15 cellular contexts compared by ENCODE assay signal in genomic region chr9:75903785-75904360, GRCh38. TPM values are rescaled to one million over a fixed set of nuclear protein-coding genes. Genes with fewer than 3 reads are reported as not detected.
DNase-seq lines count a peak whose midpoint lies in the region; ATAC-seq, FAIRE-seq and TF ChIP-seq lines count a peak whose summit lies in the region.
"Had no signal": no experiment of that assay in that cellular context is flagged by ENCODE, and none has a peak within 500 bp of the region (broad histone marks: within the 10 kb centered on the region; RNA-seq: fewer than 3 reads in every experiment).

No MANE protein-coding gene starts in this region.

- CTCF ChIA-PET in activated CD4-positive, alpha-beta T cell treated with anti-CD3 and anti-CD28 coated beads for 36 hours (lab: Charles Lee), result interaction anchor here (0.7 to 1.2 kb wide), 2 partner anchors 11 to 644 kb away, joined by 3 read pairs; no protein-coding TSS in a partner anchor
- CTCF ChIA-PET in PC-9 (lab: Charles Lee), result no interaction called here

- H3F3A ChIP-seq in PC-9 (ENCODE audit: insufficient read depth, low read depth), result peaks cover 10% of the 10 kb centered on the region

- BruUV-seq in PC-9 (replicated peaks; lab: Mats Ljungman, UMichigan), result no TSS peak

- no peaks in the 10 kb centered on the region for H3K9me3 ChIP-seq in PC-9 (ENCODE audit: insufficient read depth, low read depth)
- H3K9me3 ChIP-seq: tibial artery had no signal

- POLR2A ChIA-PET in activated CD4-positive, alpha-beta T cell treated with anti-CD3 and anti-CD28 coated beads for 36 hours (lab: Charles Lee), result no interaction called here
- POLR2A ChIA-PET in PC-9 (lab: Charles Lee; ENCODE audit: unreplicated experiment), result interaction anchor here (0.7 kb wide), 2 partner anchors 29 to 43 kb away, joined by 4 to 6 read pairs; no protein-coding TSS in a partner anchor

- no peaks in the 10 kb centered on the region; the same call in 1 of the 2 replicates for H3K9me2 ChIP-seq in PC-9 (ENCODE audit: insufficient read depth)

- TF ChIP-seq CTCF in PC-9 (conservative IDR thresholded peaks at IDR 0.05) (no peak), epithelial cell of proximal tubule (conservative IDR thresholded peaks at IDR 0.05; ENCODE audit: low read depth, low read length) (no peak)

- H3K9me3 Mint-ChIP-seq in activated CD4-positive, alpha-beta T cell treated with anti-CD3 and anti-CD28 coated beads for 36 hours (ENCODE audit: low read depth), result peaks cover 3% of the 10 kb centered on the region

- no peaks in the 10 kb centered on the region for H4K20me1 ChIP-seq in PC-9 (ENCODE audit: insufficient read depth)

- no peaks in the 10 kb centered on the region for H3K27me3 Mint-ChIP-seq in activated CD4-positive, alpha-beta T cell treated with anti-CD3 and anti-CD28 coated beads for 36 hours

- peak overlapping the region; percentile 92 for H3K27ac ChIP-seq in PC-9
- H3K27ac ChIP-seq: tibial artery had no signal

- no peak overlapping the region for H2AFZ ChIP-seq in PC-9

- no peaks in the 10 kb centered on the region for H3K36me3 ChIP-seq in PC-9 (ENCODE audit: low read depth)
- H3K36me3 ChIP-seq: tibial artery had no signal

- TF ChIP-seq POLR2A in GM12892 (IDR thresholded peaks at IDR 0.05; ENCODE audit: low read depth, low read length), result no peak

- peak overlapping the region; percentile 70 for H3K4me2 ChIP-seq in PC-9

- no peak for FAIRE-seq in GM12892 (lab: Jason Lieb, UNC)
- FAIRE-seq: A204.1, GM12878 had no signal

- intact Hi-C loops in activated CD4-positive, alpha-beta T cell treated with anti-CD3 and anti-CD28 coated beads for 36 hours (cut with DNase I, micrococcal nuclease), result no loop called here
- intact Hi-C loops in PC-9 (cut with micrococcal nuclease; ENCODE audit: unreplicated experiment), result no loop called here

- H3K4me3 Mint-ChIP-seq in activated CD4-positive, alpha-beta T cell treated with anti-CD3 and anti-CD28 coated beads for 36 hours, result no peak overlapping the region

- peaks cover 28% of the 10 kb centered on the region for H3K4me1 ChIP-seq in PC-9 (replicated peaks; ENCODE audit: insufficient read depth)

- H3K27me3 ChIP-seq in PC-9 (ENCODE audit: insufficient read depth, low read depth), result no peaks in the 10 kb centered on the region
- H3K27me3 ChIP-seq: tibial artery had no signal

- peak; percentile 47 for DNase-seq in activated CD4-positive, alpha-beta T cell treated with anti-CD3 and anti-CD28 coated beads for 36 hours
- no peak for DNase-seq in activated CD4-positive, alpha-beta T cell treated with anti-CD3 and anti-CD28 coated beads, Interleukin-2, amount 50 U/mL, for 4 hours
- DNase-seq in PC-9 (peak; percentile 69 to 96), epithelial cell of proximal tubule (ENCODE audit: low read depth) (peak; percentile 68), renal cortical epithelial cell (ENCODE audit: low read depth) (peak; percentile 87), GM12892 (ENCODE audit: insufficient read length) (no peak), NCI-H2029 treated with DMSO at 0.1 percent for 48 hours (lab: John Stamatoyannopoulos, UW) (no peak), DMS79 (lab: John Stamatoyannopoulos, UW) (no peak)
- DNase-seq: activated CD8-positive, alpha-beta memory T cell treated with anti-CD3 and anti-CD28 coated beads for 24 hours; DMS 273 treated with DMSO at 0.1 percent for 48 hours; NCI-H2107; right cardiac atrium had no signal

- peak; percentile 89 for ATAC-seq in activated CD4-positive, alpha-beta T cell treated with anti-CD3 and anti-CD28 coated beads for 36 hours
- ATAC-seq: GM12878, right cardiac atrium had no signal

- peaks cover 4% of the 10 kb centered on the region for H3K36me3 Mint-ChIP-seq in activated CD4-positive, alpha-beta T cell treated with anti-CD3 and anti-CD28 coated beads for 36 hours (ENCODE audit: low read depth)

- no peak overlapping the region for H3K27ac Mint-ChIP-seq in activated CD4-positive, alpha-beta T cell treated with anti-CD3 and anti-CD28 coated beads for 36 hours

- H3K79me2 ChIP-seq in PC-9 (ENCODE audit: low read depth), result peaks cover 58% of the 10 kb centered on the region

- H3K4me3 ChIP-seq in PC-9 (peak overlapping the region; percentile 38), epithelial cell of proximal tubule (ENCODE audit: low read depth, low read length) (no peak overlapping the region)
- H3K4me3 ChIP-seq: GM12878, tibial artery had no signal

- peaks cover 25% of the 10 kb centered on the region for H3K4me1 Mint-ChIP-seq in activated CD4-positive, alpha-beta T cell treated with anti-CD3 and anti-CD28 coated beads for 36 hours

RNA-seq across cellular contexts. Expression of gene PCSK5, which starts 13.4 kb away (rescaled TPM):
- total RNA-seq in activated CD4-positive, alpha-beta T cell treated with anti-CD3 and anti-CD28 coated beads for 36 hours, result 1 to 10 TPM; 3.0 to 3.1 TPM
- total RNA-seq in PC-9 (2021), result 8.2 and 9.8 TPM in 2 replicates
- total RNA-seq in epithelial cell of proximal tubule, result 14.6 and 23.2 TPM in 2 replicates
- total RNA-seq in renal cortical epithelial cell, result 28.8 and 57.4 TPM in 2 replicates
- polyA plus RNA-seq in GM12892 (2012; ENCODE audit: missing spikeins), result 0.06 TPM

Comparison
In these comparisons a context has a peak if more than half of its experiments do, and no peak if none do; other contexts are left out.
1. DNase-seq: peak in activated CD4-positive, alpha-beta T cell treated with anti-CD3 and anti-CD28 coated beads for 36 hours (single experiment), PC-9 (2 of 2), epithelial cell of proximal tubule (single experiment) and renal cortical epithelial cell (single experiment); none in activated CD4-positive, alpha-beta T cell treated with anti-CD3 and anti-CD28 coated beads, Interleukin-2, amount 50 U/mL, for 4 hours (0 of 2), GM12892 (single experiment), NCI-H2029 treated with DMSO at 0.1 percent for 48 hours (single experiment) and DMS79 (single experiment).